7 cellular contexts compared by ENCODE assay signal in the genomic region with DNA sequence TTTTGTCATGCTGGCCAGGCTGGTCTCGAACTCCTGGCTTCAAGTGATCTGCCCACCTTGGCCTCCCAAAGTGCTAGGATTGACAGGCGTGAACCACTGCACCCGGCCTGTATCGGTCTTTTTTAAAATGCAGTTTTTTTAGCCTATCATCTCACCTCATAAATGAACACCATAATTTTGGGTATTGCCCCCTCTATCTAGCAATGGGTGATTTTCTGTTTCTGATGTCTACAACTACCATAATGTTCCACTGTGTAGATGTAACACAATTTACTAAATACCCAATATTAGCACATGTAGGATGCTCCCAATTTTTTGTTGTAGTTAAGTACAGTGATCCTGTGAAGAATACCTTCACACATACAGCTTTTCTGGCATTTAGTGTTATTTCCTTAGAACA. TPM values are rescaled to one million over a fixed set of nuclear protein-coding genes. Genes with fewer than 3 reads are reported as not detected.
DNase-seq lines count a peak whose midpoint lies in the region; ATAC-seq and TF ChIP-seq lines count a peak whose summit lies in the region.

No MANE protein-coding gene starts in this region.

- intact Hi-C loops in HCT116 (cut with micrococcal nuclease), result loop anchor here (2.0 kb wide), 1 partner anchor 56 kb away; no protein-coding TSS in a partner anchor
- intact Hi-C loops in psoas muscle (cut with DNase I), result loop anchor here (5.0 kb wide), 2 partner anchors 36 to 41 kb away; no protein-coding TSS in a partner anchor

- H3K27me3 ChIP-seq in HCT116 (ENCODE audit: insufficient read depth, low read length) (no peaks in the 10 kb centered on the region), OCI-LY3 (ENCODE audit: low read depth, low read length) (no peaks in the 10 kb centered on the region), endocrine pancreas (ENCODE audit: control insufficient read depth, insufficient read depth, low read length) (no peaks in the 10 kb centered on the region), psoas muscle (ENCODE audit: insufficient read depth in 3 of 3, low read length in 2 of 3) (no peaks in the 10 kb centered on the region)

- no TSS peak for BruUV-seq in HCT116 (replicated peaks; lab: Mats Ljungman, UMichigan)

- CTCF ChIA-PET in HCT116 (lab: Charles Lee), result no interaction called here

- peaks cover 24% of the 10 kb centered on the region for H3K79me2 ChIP-seq in HCT116 (ENCODE audit: insufficient read depth, low read length)
- peaks cover 38% of the 10 kb centered on the region for H3K79me2 ChIP-seq in OCI-LY3 (ENCODE audit: low read length)

- H3K4me1 ChIP-seq in HCT116 (ENCODE audit: control insufficient read depth in 1 of 2, insufficient read depth in 2 of 2, low read length in 2 of 2) (peaks cover 5 to 20% of the 10 kb centered on the region in 2 experiments; a peak in 3 of 4 replicates), OCI-LY3 (ENCODE audit: low read length) (peaks cover 15% of the 10 kb centered on the region), endocrine pancreas (ENCODE audit: control insufficient read depth, insufficient read depth, low read length) (peaks cover 4% of the 10 kb centered on the region), psoas muscle (peaks cover 20% of the 10 kb centered on the region)

- H3K9ac ChIP-seq in HCT116 (ENCODE audit: low read length) (peak overlapping the region; percentile 81), OCI-LY3 (ENCODE audit: low read length) (peak overlapping the region; percentile 95), endocrine pancreas (ENCODE audit: control insufficient read depth, insufficient read depth, low read length) (no peak overlapping the region)

- 92 to 96% (median 93%) methylated on average over 4 of the region's 4 CpGs for WGBS in psoas muscle, 3 donors

- H2AFZ ChIP-seq in HCT116 (ENCODE audit: low read depth, low read length, poor library complexity, severe bottlenecking) (no peak overlapping the region), OCI-LY3 (ENCODE audit: low read depth, low read length) (no peak overlapping the region)

- RAD21 ChIA-PET in HCT116 (lab: Charles Lee; ENCODE audit: low non-redundant PET in 1 of 2, low total read pairs in 2 of 2, uncharacterized antibody in 2 of 2, unreplicated experiment in 2 of 2), result no interaction called here

- H3K27ac ChIP-seq in HCT116 (ENCODE audit: low read depth, low read length) (no peak overlapping the region), OCI-LY3 (ENCODE audit: low read length) (peak overlapping the region; percentile 91; the same call in 1 of the 2 replicates), psoas muscle (peak overlapping the region; percentile 96)

- H3K4me2 ChIP-seq in HCT116 (ENCODE audit: low read length) (peak overlapping the region; percentile 81), OCI-LY3 (ENCODE audit: low read length) (peak overlapping the region; percentile 89)

- H3K4me3 ChIP-seq in HCT116 (replicated peaks in 1 of 2; ENCODE audit: low read depth in 1 of 2, low read length in 2 of 2), result peak overlapping the region; percentile 65 to 71
- peak overlapping the region; percentile 95 for H3K4me3 ChIP-seq in OCI-LY3 (ENCODE audit: low read length)
- H3K4me3 ChIP-seq in endocrine pancreas (ENCODE audit: control insufficient read depth, insufficient read depth, low read length), result peak overlapping the region; percentile 89
- H3K4me3 ChIP-seq in psoas muscle, result peak overlapping the region; percentile 79

- no peak for DNase-seq in HCT116 (ENCODE audit: low read depth, low spot score)
- DNase-seq in psoas muscle, result no peak
- no peak for DNase-seq in central memory CD4-positive, alpha-beta T cell
- DNase-seq in superior temporal gyrus (ENCODE audit: extremely low spot score), result no peak

- no peaks in the 10 kb centered on the region for H3K9me3 ChIP-seq in HCT116 (ENCODE audit: control insufficient read depth in 1 of 2, insufficient read depth in 1 of 2, low read depth in 1 of 2, low read length in 2 of 2)
- H3K9me3 ChIP-seq in OCI-LY3 (ENCODE audit: insufficient read depth, low read length), result no peaks in the 10 kb centered on the region
- no peaks in the 10 kb centered on the region for H3K9me3 ChIP-seq in endocrine pancreas (ENCODE audit: control insufficient read depth, low read length)
- H3K9me3 ChIP-seq in psoas muscle, result no peaks in the 10 kb centered on the region

- no peak for TF ChIP-seq POLR2A in HCT116 (IDR thresholded peaks at IDR 0.05; ENCODE audit: borderline replicate concordance, extremely low read depth, insufficient read depth, insufficient read length)

- H3K36me3 ChIP-seq in HCT116 (ENCODE audit: control insufficient read depth in 1 of 2, insufficient read depth in 2 of 2, low read length in 2 of 2) (no peaks in the 10 kb centered on the region), OCI-LY3 (replicated peaks; ENCODE audit: low read depth, low read length) (peaks cover 3% of the 10 kb centered on the region), endocrine pancreas (ENCODE audit: control insufficient read depth, insufficient read depth, low read length) (no peaks in the 10 kb centered on the region), psoas muscle (ENCODE audit: insufficient read depth in 1 of 2, low read depth in 1 of 2) (no peaks in the 10 kb centered on the region)

- TF ChIP-seq CTCF in HCT116 (IDR thresholded peaks at IDR 0.05 in 2 of 3, conservative IDR thresholded peaks at IDR 0.05 in 1 of 3; ENCODE audit: borderline replicate concordance in 1 of 3, insufficient read depth in 1 of 3, low read depth in 2 of 3, low read length in 2 of 3) (no peak), OCI-LY3 (IDR thresholded peaks at IDR 0.05; ENCODE audit: low read depth, low read length) (no peak), psoas muscle (IDR thresholded peaks at IDR 0.05) (no peak)

- 0 out of 2 replicates have a peak, but pooled peaks cover 4% of the 10 kb centered on the region for H4K20me1 ChIP-seq in HCT116 (ENCODE audit: insufficient read depth)
- peaks cover 20% of the 10 kb centered on the region for H4K20me1 ChIP-seq in OCI-LY3 (ENCODE audit: insufficient read depth, low read length)

- no peak for TF ChIP-seq RAD21 in HCT116 (IDR thresholded peaks at IDR 0.05; ENCODE audit: low read depth)

- H3K9me2 ChIP-seq in HCT116 (ENCODE audit: insufficient read depth), result no peaks in the 10 kb centered on the region

- ATAC-seq in HCT116 (no peak), psoas muscle (no peak), GM18858 (IDR thresholded peaks at IDR 0.05; ENCODE audit: unreplicated experiment) (no peak)

- POLR2A ChIA-PET in HCT116 (lab: Charles Lee), result no interaction called here

TF ChIP-seq in HCT116, 20 proteins besides CTCF, POLR2A, EP300 and RAD21:
- TF ChIP-seq TCF7L2 (IDR thresholded peaks at IDR 0.05; ENCODE audit: borderline replicate concordance, extremely low read depth, insufficient read depth, insufficient read length), result no peak
- TF ChIP-seq SIN3A (IDR thresholded peaks at IDR 0.05; ENCODE audit: low read depth), result no peak
- TF ChIP-seq EGR1 (IDR thresholded peaks at IDR 0.05; ENCODE audit: low read depth), result no peak
TF ChIP-seq in HCT116: peak in this region for 0.

RNA-seq across cellular contexts. Expression of a gene that starts 2.0 kb away (rescaled TPM):
- total RNA-seq in HCT116 (2021; ENCODE audit: unreplicated experiment), result 69.5 TPM
- 33.9 and 40.0 TPM in 2 replicates for polyA plus RNA-seq in HCT116 (2012)
- 10 to 100 TPM; 64.6 to 76.5 (median 66.9) TPM for total RNA-seq in psoas muscle
- polyA plus RNA-seq in psoas muscle, result 100 to 1,000 TPM in 2 of 3 donors, 10 to 100 TPM in 1; 88.3 to 206 (median 130) TPM
